9 cellular contexts compared by ENCODE assay signal in genomic region chr19:11087870-11088507, GRCh38. TPM values are rescaled to one million over a fixed set of nuclear protein-coding genes. Genes with fewer than 3 reads are reported as not detected.
DNase-seq lines count a peak whose midpoint lies in the region; ATAC-seq and TF ChIP-seq lines count a peak whose summit lies in the region.
"Had no signal": no experiment of that assay in that cellular context is flagged by ENCODE, and none has a peak within 500 bp of the region (broad histone marks: within the 10 kb centered on the region; RNA-seq: fewer than 3 reads in every experiment).

No MANE protein-coding gene starts in this region.

- H3K4me3 Mint-ChIP-seq in brain = peak overlapping the region; percentile 89 to 97 (median 90)
- peak overlapping the region; percentile 90 for H3K4me3 Mint-ChIP-seq in type B pancreatic cell

- no peak overlapping the region for H2AFZ ChIP-seq in mesenchymal stem cell (ENCODE audit: low read depth, low read length)

- peak overlapping the region; percentile 33 for H3K4me2 ChIP-seq in mesenchymal stem cell (ENCODE audit: low read length, poor library complexity, severe bottlenecking)

- peak overlapping the region; percentile 28 to 83 for H2BK12ac ChIP-seq in mesenchymal stem cell (ENCODE audit: low read length in 2 of 2)

- H3K9ac ChIP-seq in mesenchymal stem cell (ENCODE audit: low read length) = peak overlapping the region; percentile 95

- H3K36me3 Mint-ChIP-seq in brain (peaks cover 12% of the 10 kb centered on the region), type B pancreatic cell (no peaks in the 10 kb centered on the region)

- H3K4me3 ChIP-seq in cardiac muscle cell (no peak overlapping the region), mesenchymal stem cell (ENCODE audit: insufficient read depth in 1 of 2, low read depth in 1 of 2, low read length in 2 of 2) (peak overlapping the region in 1 of 2 experiments; percentile 93)

- no peak for ATAC-seq in Right ventricle myocardium superior (ENCODE audit: poor library complexity)
- no peak for ATAC-seq in GM19452 (IDR thresholded peaks at IDR 0.05; ENCODE audit: unreplicated experiment)
- ATAC-seq in HG02970 (IDR thresholded peaks at IDR 0.05; ENCODE audit: low FRiP score, unreplicated experiment) = no peak

- H3K4me1 ChIP-seq in cardiac muscle cell (ENCODE audit: low read depth) (peaks cover 26% of the 10 kb centered on the region), mesenchymal stem cell (ENCODE audit: control insufficient read depth, insufficient read depth, low read depth, low read length) (peaks cover 14% of the 10 kb centered on the region)

- no peak overlapping the region for H2BK15ac ChIP-seq in mesenchymal stem cell (ENCODE audit: low read depth, poor library complexity, severe bottlenecking)

- peaks cover 12% of the 10 kb centered on the region for H3K27me3 Mint-ChIP-seq in brain
- no peaks in the 10 kb centered on the region for H3K27me3 Mint-ChIP-seq in type B pancreatic cell

- peak overlapping the region; percentile 71 for H4K8ac ChIP-seq in mesenchymal stem cell (ENCODE audit: low read length)

- peak overlapping the region; percentile 82 for H2BK120ac ChIP-seq in mesenchymal stem cell (ENCODE audit: low read depth, low read length)

- peak overlapping the region; percentile 77 to 94 for H3K18ac ChIP-seq in mesenchymal stem cell (ENCODE audit: low read depth in 1 of 2, low read length in 2 of 2)

- peak overlapping the region in 1 of 2 experiments; percentile 50 for H3K14ac ChIP-seq in mesenchymal stem cell (ENCODE audit: low read length in 2 of 2)

- H3K4ac ChIP-seq in mesenchymal stem cell (ENCODE audit: low read depth in 1 of 2, low read length in 2 of 2) = peak overlapping the region; percentile 35 to 94

- TF ChIP-seq CTCF in cardiac muscle cell (IDR thresholded peaks at IDR 0.05; ENCODE audit: low read depth, low read length) = no peak
- no peak for TF ChIP-seq CTCF in brain (conservative IDR thresholded peaks at IDR 0.05)
- TF ChIP-seq CTCF in type B pancreatic cell (conservative IDR thresholded peaks at IDR 0.05) = no peak

- H3K79me1 ChIP-seq in mesenchymal stem cell (replicated peaks; ENCODE audit: low read length, poor library complexity, severe bottlenecking) = no peaks in the 10 kb centered on the region

- H3K27ac Mint-ChIP-seq in brain (peak overlapping the region; percentile 96 to 100 (median 99)), type B pancreatic cell (peak overlapping the region; percentile 94)

- H3K27me3 ChIP-seq in cardiac muscle cell (no peaks in the 10 kb centered on the region), mesenchymal stem cell (ENCODE audit: control insufficient read depth in 1 of 2, insufficient read depth in 1 of 2, low read length in 2 of 2) (no peaks in the 10 kb centered on the region)

- no peak overlapping the region for H3K23ac ChIP-seq in mesenchymal stem cell (ENCODE audit: low read length in 2 of 2)

- no peak overlapping the region for H2BK5ac ChIP-seq in mesenchymal stem cell (ENCODE audit: low read depth, low read length, poor library complexity, severe bottlenecking)

- WGBS in mesenchymal stem cell = 97% methylated on average over 2 of the region's 4 CpGs

- peak overlapping the region; percentile 88 for H4K91ac ChIP-seq in mesenchymal stem cell (ENCODE audit: low read length)

- H3K4me1 Mint-ChIP-seq in brain (peaks cover 43% of the 10 kb centered on the region), type B pancreatic cell (ENCODE audit: unreplicated experiment) (peaks cover 16% of the 10 kb centered on the region)

- H3K27ac ChIP-seq in cardiac muscle cell = peak overlapping the region; percentile 100
- peak overlapping the region; percentile 82 for H3K27ac ChIP-seq in mesenchymal stem cell (ENCODE audit: low read length, poor library complexity, severe bottlenecking)

- DNase-seq in cardiac muscle cell (ENCODE audit: low read depth in 1 of 2, low spot score in 1 of 2) (no peak), Right ventricle myocardium superior (no peak), mesenchymal stem cell (no peak), type B pancreatic cell (ENCODE audit: extremely low spot score, unreplicated experiment) (no peak), dermis blood vessel endothelial cell (no peak)
- DNase-seq: NCI-H2171 treated with DMSO at 0.1 percent for 48 hours had no signal

- H3K9me3 ChIP-seq in cardiac muscle cell (ENCODE audit: low read depth) = no peaks in the 10 kb centered on the region
- no peaks in the 10 kb centered on the region for H3K9me3 ChIP-seq in mesenchymal stem cell (ENCODE audit: control insufficient read depth, low read length)

- H3K9me3 Mint-ChIP-seq in brain (peaks cover 0 to 14% (median 3%) of the 10 kb centered on the region in 5 experiments), type B pancreatic cell (no peaks in the 10 kb centered on the region)

- intact Hi-C loops in Right ventricle myocardium superior (cut with DNase I) = no loop called here

- peak overlapping the region; percentile 76 for H2AK5ac ChIP-seq in mesenchymal stem cell (ENCODE audit: low read length, severe bottlenecking)

- H3K36me3 ChIP-seq in cardiac muscle cell (no peaks in the 10 kb centered on the region), mesenchymal stem cell (ENCODE audit: control insufficient read depth in 1 of 2, insufficient read depth in 2 of 2, low read depth in 1 of 2, low read length in 2 of 2) (peaks cover 3 to 13% of the 10 kb centered on the region in 2 experiments)

RNA-seq across cellular contexts. Expression of gene LDLR, which starts 1.3 kb away (rescaled TPM):
- total RNA-seq in cardiac muscle cell = 98.6 and 120 TPM in 2 replicates
- polyA plus RNA-seq in cardiac muscle cell = 57.8 and 107 TPM in 2 replicates
- 9.8 TPM for total RNA-seq in Right ventricle myocardium superior
- 11.7 TPM for polyA plus RNA-seq in brain (ENCODE audit: insufficient read depth, low read depth, low replicate concordance)
- 248 TPM for polyA plus RNA-seq in mesenchymal stem cell (2013, experiment 1 of 2)
- polyA plus RNA-seq in mesenchymal stem cell (2013, experiment 2 of 2) = 236 TPM
- total RNA-seq in type B pancreatic cell (ENCODE audit: low replicate concordance) = 67.4 and 103 TPM in 2 replicates
- total RNA-seq in dermis blood vessel endothelial cell = 97.3 and 148 TPM in 2 replicates
